9 cellular contexts compared by ENCODE assay signal in genomic region chr2:150486539-150487484, GRCh38. TPM values are rescaled to one million over a fixed set of nuclear protein-coding genes. Genes with fewer than 3 reads are reported as not detected.
DNase-seq lines count a peak whose midpoint lies in the region; ATAC-seq, FAIRE-seq and TF ChIP-seq lines count a peak whose summit lies in the region.
"Had no signal": no experiment of that assay in that cellular context is flagged by ENCODE, and none has a peak within 500 bp of the region (broad histone marks: within the 10 kb centered on the region; RNA-seq: fewer than 3 reads in every experiment).

No MANE protein-coding gene starts in this region.

- intact Hi-C loops in GM12878 (cut with micrococcal nuclease; ENCODE audit: unreplicated experiment) = loop anchor here (1.0 to 10.0 kb wide), 5 partner anchors 124 to 890 kb away; no protein-coding TSS in a partner anchor

- no peaks in the 10 kb centered on the region for H4K20me1 ChIP-seq in GM12878 (ENCODE audit: control insufficient read depth, insufficient read depth)
- peaks cover 20% of the 10 kb centered on the region for H4K20me1 ChIP-seq in keratinocyte (ENCODE audit: control insufficient read depth, extremely low read depth, insufficient read depth, low read length)

- no peak overlapping the region for H3K27ac ChIP-seq in GM12878 (ENCODE audit: control insufficient read depth, insufficient read depth)
- H3K27ac ChIP-seq in keratinocyte (ENCODE audit: control insufficient read depth, insufficient read depth, low read length) = peak overlapping the region; percentile 99
- H3K27ac ChIP-seq in subcutaneous abdominal adipose tissue (ENCODE audit: low read depth, low read length) = peak overlapping the region; percentile 93

- peak overlapping the region; percentile 34; the same call in 1 of the 2 replicates for H3K4me2 ChIP-seq in GM12878 (ENCODE audit: control insufficient read depth, insufficient read depth)
- peak overlapping the region; percentile 17 for H3K4me2 ChIP-seq in keratinocyte (ENCODE audit: control insufficient read depth, extremely low read depth, insufficient read depth, low read depth, low read length)

- H3K9me3 ChIP-seq in GM12878 (replicated peaks; ENCODE audit: control insufficient read depth, insufficient read depth, low read length) (no peaks in the 10 kb centered on the region), keratinocyte (ENCODE audit: control insufficient read depth, low read depth, low read length) (no peaks in the 10 kb centered on the region), subcutaneous abdominal adipose tissue (ENCODE audit: control insufficient read depth in 5 of 5, low read length in 5 of 5) (no peaks in the 10 kb centered on the region)

- H2AFZ ChIP-seq in GM12878 (ENCODE audit: control insufficient read depth, low read depth, low read length) = no peak overlapping the region
- no peak overlapping the region for H2AFZ ChIP-seq in keratinocyte (ENCODE audit: control insufficient read depth, low read length)

- FAIRE-seq in GM12878 (lab: Jason Lieb, UNC) = no peak
- FAIRE-seq in keratinocyte (lab: Jason Lieb, UNC) = no peak

- WGBS in GM12878 (ENCODE audit: insufficient coverage, insufficient replicate concordance, low lambda C conversion rate, missing lambda C conversion rate) = 17% methylated on average over 30 of the region's 45 CpGs

- no peaks in the 10 kb centered on the region for H3K9me1 ChIP-seq in keratinocyte (ENCODE audit: control insufficient read depth, extremely low read depth, insufficient read depth, low read length)

- SMC1A ChIA-PET in GM12878 (lab: Charles Lee; ENCODE audit: uncharacterized antibody, unreplicated experiment) = interaction anchor here (0.6 to 3.6 kb wide), 5 partner anchors 10 to 109 kb away, joined by 3 to 23 read pairs (median 6); no protein-coding TSS in a partner anchor

- TF ChIP-seq CTCF in GM12878 (IDR thresholded peaks at IDR 0.05 in 2 of 3, conservative IDR thresholded peaks at IDR 0.05 in 1 of 3; ENCODE audit: control insufficient read depth in 2 of 3, extremely low read depth in 1 of 3, insufficient read depth in 1 of 3, low read depth in 3 of 3, low read length in 3 of 3) (no peak), keratinocyte (optimal IDR thresholded peaks at IDR 0.05 in 1 of 3, IDR thresholded peaks at IDR 0.05 in 1 of 3, conservative IDR thresholded peaks at IDR 0.05 in 1 of 3; ENCODE audit: extremely low read depth in 1 of 3, insufficient read depth in 2 of 3, low read length in 3 of 3) (no peak)

- dilution Hi-C loops in keratinocyte (cut with MboI; ENCODE audit: extremely low pct_ligation_motif_present, low sequenced_read_pairs) = no loop called here

- no peak for TF ChIP-seq POLR2A in GM12878 (IDR thresholded peaks at IDR 0.05; ENCODE audit: low read depth, low read length)

- H3K79me2 ChIP-seq in GM12878 (ENCODE audit: control insufficient read depth, insufficient read depth, low read length) (no peaks in the 10 kb centered on the region), keratinocyte (ENCODE audit: control insufficient read depth, insufficient read depth, low read length) (peaks cover 54% of the 10 kb centered on the region)

- H3K4me1 ChIP-seq in GM12878 (ENCODE audit: control insufficient read depth, insufficient read depth, low read length) = no peaks in the 10 kb centered on the region
- peaks cover 26% of the 10 kb centered on the region for H3K4me1 ChIP-seq in keratinocyte (ENCODE audit: control insufficient read depth, extremely low read depth, insufficient read depth, low read length)
- peaks cover 4 to 35% (median 29%) of the 10 kb centered on the region in 5 donors for H3K4me1 ChIP-seq in subcutaneous abdominal adipose tissue (ENCODE audit: control insufficient read depth in 5 of 5, insufficient read depth in 5 of 5, low read length in 5 of 5)

- ATAC-seq in GM12878 = peak; percentile 7
- no peak for ATAC-seq in GM21423 (IDR thresholded peaks at IDR 0.05; ENCODE audit: unreplicated experiment)

- TF ChIP-seq EP300 in GM12878 (IDR thresholded peaks at IDR 0.05; ENCODE audit: borderline replicate concordance in 1 of 2, control insufficient read depth in 1 of 2, low read depth in 2 of 2, low read length in 2 of 2) = no peak

- DNase-seq in DMS53 (lab: John Stamatoyannopoulos, UW) (peak; percentile 42), M059J (ENCODE audit: low read depth) (peak; percentile 51), GM12878 (ENCODE audit: low read depth, low spot score) (no peak), keratinocyte (ENCODE audit: low read depth, low spot score) (no peak), GF-D8 (lab: John Stamatoyannopoulos, UW) (no peak), mesenteric fat pad (ENCODE audit: low spot score) (no peak)

- H3K27me3 ChIP-seq in GM12878 (replicated peaks in 1 of 2; ENCODE audit: control insufficient read depth in 2 of 2, insufficient read depth in 2 of 2, low read length in 1 of 2) (peaks cover 0 to 12% of the 10 kb centered on the region in 2 experiments), keratinocyte (ENCODE audit: control insufficient read depth, extremely low read depth, insufficient read depth, low read length) (no peaks in the 10 kb centered on the region), subcutaneous abdominal adipose tissue (ENCODE audit: control insufficient read depth in 5 of 5, insufficient read depth in 4 of 5, low read length in 5 of 5) (no peaks in the 10 kb centered on the region)

- H3K9ac ChIP-seq in GM12878 (ENCODE audit: control insufficient read depth, insufficient read depth, low read length) = no peak overlapping the region
- H3K9ac ChIP-seq in keratinocyte (ENCODE audit: control insufficient read depth, extremely low read depth, insufficient read depth, low read length) = peak overlapping the region; percentile 100
- H3K9ac ChIP-seq in subcutaneous abdominal adipose tissue (ENCODE audit: low read length in 5 of 5) = peak overlapping the region; percentile 83 to 95 (median 92)

- POLR2A ChIA-PET in GM12878 (lab: Charles Lee) = interaction anchor here (0.5 to 3.6 kb wide), 5 partner anchors 13 to 360 kb away, joined by 3 to 45 read pairs (median 4); no protein-coding TSS in a partner anchor

- TF ChIP-seq RAD21 in GM12878 (IDR thresholded peaks at IDR 0.05; ENCODE audit: insufficient read depth, low read depth, low read length) = no peak

- RAD21 ChIA-PET in GM12878 (lab: Charles Lee; ENCODE audit: unreplicated experiment) = interaction anchor here (0.7 to 9.9 kb wide), 11 partner anchors 15 to 379 kb away, joined by 3 to 143 read pairs (median 3); no protein-coding TSS in a partner anchor

- BruUV-seq in GM12878 (replicated peaks; lab: Mats Ljungman, UMichigan) = TSS peak; percentile 77

- H3K4me3 ChIP-seq in GM12878 (no peak overlapping the region), keratinocyte (ENCODE audit: control insufficient read depth in 2 of 3, extremely low read depth in 1 of 3, insufficient read depth in 2 of 3, low read depth in 1 of 3, low read length in 3 of 3) (peak overlapping the region; percentile 71 to 99 (median 93)), subcutaneous abdominal adipose tissue (ENCODE audit: low read depth in 1 of 5, low read length in 5 of 5) (peak overlapping the region; percentile 85 to 98 (median 96))
- H3K4me3 ChIP-seq: K562 had no signal

- no peaks in the 10 kb centered on the region for H3K36me3 ChIP-seq in GM12878 (ENCODE audit: control insufficient read depth in 2 of 2, insufficient read depth in 2 of 2, low read length in 1 of 2)
- H3K36me3 ChIP-seq in keratinocyte (ENCODE audit: control insufficient read depth in 2 of 2, extremely low read depth in 1 of 2, insufficient read depth in 2 of 2, low read length in 2 of 2) = peaks cover 3 to 23% of the 10 kb centered on the region in 2 experiments
- no peaks in the 10 kb centered on the region for H3K36me3 ChIP-seq in subcutaneous abdominal adipose tissue (ENCODE audit: control insufficient read depth in 5 of 5, insufficient read depth in 5 of 5, low read length in 5 of 5)

- in situ Hi-C loops in GM12878 (cut with MboI) = no loop called here

- CTCF ChIA-PET in GM12878 (lab: Yijun Ruan, JAX) = interaction anchor here (0.6 to 2.2 kb wide), 4 partner anchors 11 to 329 kb away, joined by 3 to 14 read pairs (median 4); no protein-coding TSS in a partner anchor

TF ChIP-seq in GM12878, 131 proteins besides CTCF, POLR2A, EP300 and RAD21 (continues in another document):
- TF ChIP-seq YBX1 (IDR thresholded peaks at IDR 0.05) = no peak
- TF ChIP-seq RUNX3 (IDR thresholded peaks at IDR 0.05; ENCODE audit: low read length) = no peak
- TF ChIP-seq POU2F2 (IDR thresholded peaks at IDR 0.05; ENCODE audit: borderline replicate concordance, low read depth, low read length) = no peak
- no peak for TF ChIP-seq NRF1 (conservative IDR thresholded peaks at IDR 0.05; ENCODE audit: low read depth, low read length)

RNA-seq across cellular contexts. Expression of gene RND3, which starts 0.7 kb away (rescaled TPM):
- 170 and 187 TPM in 2 replicates for total RNA-seq in M059J (2014; rRNA removed; shearing (Covaris generic))
- 6.8 and 8.1 TPM in 2 replicates for total RNA-seq in GM12878 (2013; cell fraction: nucleolus; rRNA removed)
- total RNA-seq in GM12878 (2014; rRNA removed) = 0.90 and 0.98 TPM in 2 replicates
- 0.72 and 0.92 TPM in 2 replicates for total RNA-seq in GM12878 (2014; rRNA removed; fragmentation: Illumina TruSeq; extraction: Trizol)
- 1.2 and 2.1 TPM in 2 replicates for total RNA-seq in GM12878 (2021)
- 0.24 TPM for polyA plus RNA-seq in GM12878 (2011; ENCODE audit: low read depth)
- polyA plus RNA-seq in GM12878 (2011; rRNA removed) = 18.3 and 21.5 TPM in 2 replicates
- 6.6 and 7.6 TPM in 2 replicates for polyA plus RNA-seq in GM12878 (2011; cell fraction: cytosol; rRNA removed)
- 7.4 and 11.4 TPM in 2 replicates for polyA plus RNA-seq in GM12878 (2011; cell fraction: nucleus; rRNA removed)
- 0.12 and 0.34 TPM in 2 replicates for polyA plus RNA-seq in GM12878 (2012)
- polyA plus RNA-seq in GM12878 (2014; fragmentation: Illumina TruSeq; extraction: Trizol) = 0.93 and 3.7 TPM in 2 replicates
- polyA plus RNA-seq in GM12878 (2014; fragmentation: Nextera tagmentation; extraction: Ambion mirVana) = 1 to 10 TPM; 1.0 to 1.3 TPM
- 0.50 and 0.52 TPM in 2 replicates for polyA plus RNA-seq in GM12878 (2014; rRNA removed)
- under 1 TPM; 0.38 to 0.94 TPM for polyA plus RNA-seq in GM12878 (2016; fragmentation: Nextera tagmentation; extraction: Ambion mirVana)
- 12.8 and 23.0 TPM in 2 replicates for polyA minus RNA-seq in GM12878 (2011; rRNA and poly(A)+ RNA removed)
- polyA minus RNA-seq in GM12878 (2011; cell fraction: cytosol; rRNA and poly(A)+ RNA removed) = 4.8 and 5.9 TPM in 2 replicates
- polyA minus RNA-seq in GM12878 (2011; cell fraction: nucleus; rRNA and poly(A)+ RNA removed) = 3.9 and 12.8 TPM in 2 replicates
- 73.4 to 298 TPM (median 202 TPM) in 3 replicates for polyA plus RNA-seq in keratinocyte
- polyA plus RNA-seq in keratinocyte (2011; ENCODE audit: low read depth) = 1,211 TPM
- 95.0 and 179 TPM in 2 replicates for polyA plus RNA-seq in keratinocyte (2011; cell fraction: cytosol; rRNA removed)
- polyA plus RNA-seq in keratinocyte (2011; cell fraction: nucleus; rRNA removed) = 415 and 426 TPM in 2 replicates
- polyA plus RNA-seq in keratinocyte (2012; ENCODE audit: low replicate concordance) = 72.3 and 220 TPM in 2 replicates
- 78.5 to 330 TPM (median 235 TPM) in 3 replicates for polyA minus RNA-seq in keratinocyte
- 71.2 TPM for polyA minus RNA-seq in keratinocyte (2011; cell fraction: cytosol; rRNA and poly(A)+ RNA removed)
- 124 and 484 TPM in 2 replicates for polyA minus RNA-seq in keratinocyte (2011; cell fraction: nucleus; rRNA and poly(A)+ RNA removed)
- 225 TPM for total RNA-seq in mesenteric fat pad

Comparison
In these comparisons a context has a peak if more than half of its experiments do, and no peak if none do; other contexts are left out.
1. DNase-seq: peak in DMS53 (single experiment) and M059J (single experiment); none in GM12878 (single experiment), keratinocyte (single experiment), GF-D8 (single experiment) and mesenteric fat pad (single experiment).
2. RNA of gene RND3, which starts 0.7 kb away (total RNA-seq): 225 TPM in mesenteric fat pad (single experiment) and 170 to 187 TPM in M059J; 0.72 to 8.1 TPM in GM12878; every median in the first group is over 10 times any median in the second.